Comparison of ENCODE assay signal across 10 cellular contexts in genomic region chr10:88901206-88901605, GRCh38. TPM values are rescaled to one million over a fixed set of nuclear protein-coding genes. Genes with fewer than 3 reads are reported as not detected.
DNase-seq lines count a peak whose midpoint lies in the region; ATAC-seq and TF ChIP-seq lines count a peak whose summit lies in the region.
"Had no signal": no experiment of that assay in that cellular context is flagged by ENCODE, and none has a peak within 500 bp of the region (broad histone marks: within the 10 kb centered on the region; RNA-seq: fewer than 3 reads in every experiment).

No MANE protein-coding gene starts in this region.

- TF ChIP-seq CTCF in colonic mucosa (IDR thresholded peaks at IDR 0.05) = no peak

- H3K4me1 Mint-ChIP-seq in CD8-positive, alpha-beta memory T cell = peaks cover 48 to 58% (median 57%) of the 10 kb centered on the region in 3 donors

- ATAC-seq in GM18519 (IDR thresholded peaks at IDR 0.05; ENCODE audit: low FRiP score, unreplicated experiment) = peak; percentile 4
- peak; percentile 1 for ATAC-seq in GM21619 (IDR thresholded peaks at IDR 0.05; ENCODE audit: unreplicated experiment)
- peak; percentile 18 for ATAC-seq in HG03457 (IDR thresholded peaks at IDR 0.05; ENCODE audit: unreplicated experiment)

- H3K27ac Mint-ChIP-seq in CD8-positive, alpha-beta memory T cell = peak overlapping the region in 4 of 8 donors; percentile 19 to 70 (median 56)

- H3K36me3 ChIP-seq in colonic mucosa = no peaks in the 10 kb centered on the region
- H3K36me3 ChIP-seq in CD8-positive, alpha-beta memory T cell (ENCODE audit: insufficient read depth, low read length) = peaks cover 32% of the 10 kb centered on the region

- no peak overlapping the region for H3K4me3 ChIP-seq in colonic mucosa
- no peak overlapping the region for H3K4me3 ChIP-seq in CD8-positive, alpha-beta memory T cell (ENCODE audit: low read length)

- H3K4me1 ChIP-seq in colonic mucosa = peaks cover 8% of the 10 kb centered on the region
- H3K4me1 ChIP-seq in CD8-positive, alpha-beta memory T cell (ENCODE audit: insufficient read depth, low read length) = peaks cover 31% of the 10 kb centered on the region

- CTCF ChIA-PET in CD8-positive, alpha-beta memory T cell (lab: Charles Lee) = interaction anchor here (1.8 kb wide), 1 partner anchor 65 kb away, joined by 4 read pairs; no protein-coding TSS in a partner anchor

- H3K4me3 Mint-ChIP-seq in CD8-positive, alpha-beta memory T cell = peak overlapping the region in 1 of 7 donors; percentile 12

- POLR2A ChIA-PET in CD8-positive, alpha-beta memory T cell (lab: Charles Lee) = interaction anchor here (0.6 kb wide), 1 partner anchor 24 kb away, joined by 10 read pairs; no protein-coding TSS in a partner anchor

- H3K9me3 ChIP-seq in colonic mucosa = no peaks in the 10 kb centered on the region
- no peaks in the 10 kb centered on the region for H3K9me3 ChIP-seq in CD8-positive, alpha-beta memory T cell (ENCODE audit: low read length)

- peaks cover 14 to 58% (median 18%) of the 10 kb centered on the region in 3 donors for H3K36me3 Mint-ChIP-seq in CD8-positive, alpha-beta memory T cell

- H3K9me3 Mint-ChIP-seq in CD8-positive, alpha-beta memory T cell = no peaks in the 10 kb centered on the region

- H3K27me3 Mint-ChIP-seq in CD8-positive, alpha-beta memory T cell = no peaks in the 10 kb centered on the region

- DNase-seq in colonic mucosa (no peak), HCEC 1CT (no peak), DMS79 (lab: John Stamatoyannopoulos, UW) (no peak)
- no peak for DNase-seq in CD8-positive, alpha-beta memory T cell
- no peak for DNase-seq in activated CD4-positive, alpha-beta T cell treated with anti-CD3 and anti-CD28 coated beads, Interleukin-2, amount 50 U/mL, for 48 hours
- DNase-seq: RPMI8226 had no signal

- no peaks in the 10 kb centered on the region for H3K27me3 ChIP-seq in colonic mucosa
- H3K27me3 ChIP-seq in CD8-positive, alpha-beta memory T cell (ENCODE audit: insufficient read depth, low read length, poor library complexity, severe bottlenecking) = no peaks in the 10 kb centered on the region

- intact Hi-C loops in colonic mucosa (cut with DNase I) = no loop called here

- H3K9ac ChIP-seq in colonic mucosa (ENCODE audit: low read depth in 2 of 2, low read length in 2 of 2) = no peak overlapping the region

- H3K27ac ChIP-seq in colonic mucosa = peak overlapping the region; percentile 28
- no peak overlapping the region for H3K27ac ChIP-seq in CD8-positive, alpha-beta memory T cell (ENCODE audit: low read depth, low read length)

RNA-seq across cellular contexts. Expression of gene STAMBPL1, which starts 21.2 kb away (rescaled TPM):
- total RNA-seq in colonic mucosa = 10 to 100 TPM; 16.3 to 20.4 TPM
- 10 to 100 TPM; 22.3 to 24.7 TPM for total RNA-seq in CD8-positive, alpha-beta memory T cell
- polyA plus RNA-seq in CD8-positive, alpha-beta memory T cell = 10.6 TPM

RNA-seq across cellular contexts. Expression of gene ANKRD22, which starts 49.6 kb away (rescaled TPM):
- total RNA-seq in colonic mucosa = 10 to 100 TPM; 26.6 to 28.2 TPM
- not detected for total RNA-seq in CD8-positive, alpha-beta memory T cell
- 0.63 TPM for polyA plus RNA-seq in CD8-positive, alpha-beta memory T cell
- total RNA-seq: Daoy had no signal

RNA-seq across cellular contexts. Expression of gene ACTA2, which starts 51.4 kb away (rescaled TPM):
- total RNA-seq in colonic mucosa = 100 to 1,000 TPM in 1 of 2 donors, 10 to 100 TPM in 1; 88.3 to 265 TPM
- 10 to 100 TPM; 35.0 to 37.1 TPM for total RNA-seq in CD8-positive, alpha-beta memory T cell
- polyA plus RNA-seq in CD8-positive, alpha-beta memory T cell = 24.4 TPM

Comparison
In these comparisons a context has a peak if more than half of its experiments do, and no peak if none do; other contexts are left out.
1. RNA of gene ANKRD22, which starts 49.6 kb away (total RNA-seq): 26.6 to 28.2 TPM in colonic mucosa; not detected in CD8-positive, alpha-beta memory T cell; every median in the first group is over 10 times any median in the second.
2. Peak in every context shown above with its lines, with median percentiles within 50 percentile points of each other: ATAC-seq.